ENCODE assay signal across 13 cellular contexts in the genomic region with DNA sequence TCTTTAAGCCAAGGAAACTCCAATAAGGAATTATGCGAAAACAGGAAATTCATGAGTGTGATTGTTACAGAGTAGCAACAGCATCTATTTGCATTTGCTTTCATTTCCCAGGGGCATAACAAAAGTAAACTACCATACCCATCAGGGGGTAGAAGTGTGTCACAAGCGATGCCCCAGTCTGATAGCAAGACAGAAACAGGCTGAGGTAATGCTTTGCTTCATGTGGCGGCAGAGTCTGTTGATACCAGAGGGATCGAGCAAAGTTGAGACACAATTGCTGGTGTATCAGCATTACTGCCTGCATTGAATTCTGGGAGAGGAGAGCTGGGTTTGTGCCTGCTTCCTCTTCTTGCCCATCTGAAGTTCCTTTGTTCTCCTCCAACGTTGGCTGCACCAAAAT. TPM values are rescaled to one million over a fixed set of nuclear protein-coding genes. Genes with fewer than 3 reads are reported as not detected.
DNase-seq lines count a peak whose midpoint lies in the region; FAIRE-seq and TF ChIP-seq lines count a peak whose summit lies in the region.
"Had no signal": no experiment of that assay in that cellular context is flagged by ENCODE, and none has a peak within 500 bp of the region (broad histone marks: within the 10 kb centered on the region; RNA-seq: fewer than 3 reads in every experiment).

No MANE protein-coding gene starts in this region.

- no peak overlapping the region for H3K18ac ChIP-seq in neuronal stem cell (ENCODE audit: low read length)

- H2BK12ac ChIP-seq in neuronal stem cell (ENCODE audit: low read length): no peak overlapping the region

- peaks cover 2% of the 10 kb centered on the region for H3K79me1 ChIP-seq in neuronal stem cell (ENCODE audit: low read depth, low read length)

- CTCF ChIA-PET in endothelial cell of umbilical vein (lab: Charles Lee): no interaction called here

- H3K9ac ChIP-seq in endothelial cell of umbilical vein (replicated peaks; ENCODE audit: extremely low read depth, insufficient read depth, low read length): no peak overlapping the region
- no peak overlapping the region for H3K9ac ChIP-seq in neuronal stem cell (ENCODE audit: low read depth, low read length, poor library complexity)

- in situ Hi-C loops in GM13976 (cut with MboI; ENCODE audit: low sequenced_read_pairs, unreplicated experiment): no loop called here

- no peaks in the 10 kb centered on the region for H3K9me3 ChIP-seq in endothelial cell of umbilical vein (replicated peaks; ENCODE audit: control insufficient read depth, insufficient read depth, low read length)
- H3K9me3 ChIP-seq in neuronal stem cell (replicated peaks in 1 of 2; ENCODE audit: control insufficient read depth in 2 of 2, insufficient read depth in 1 of 2, low read depth in 1 of 2, low read length in 2 of 2): peaks cover 0 to 2% of the 10 kb centered on the region in 2 donors
- H3K9me3 ChIP-seq: adrenal gland, spleen had no signal

- H3K27me3 ChIP-seq in H7 (ENCODE audit: control insufficient read depth, insufficient read depth, low read length) (no peaks in the 10 kb centered on the region), endothelial cell of umbilical vein (ENCODE audit: control insufficient read depth in 2 of 2, insufficient read depth in 2 of 2, low read length in 2 of 2) (no peaks in the 10 kb centered on the region), neuronal stem cell (ENCODE audit: control insufficient read depth in 3 of 3, insufficient read depth in 3 of 3, low read depth in 1 of 3, low read length in 3 of 3) (no peaks in the 10 kb centered on the region)
- H3K27me3 ChIP-seq: adrenal gland, spleen had no signal

- POLR2A ChIA-PET in endothelial cell of umbilical vein (lab: Charles Lee): no interaction called here

- H3K4me3 ChIP-seq in H7 (ENCODE audit: insufficient read depth, low read depth, low read length) (no peak overlapping the region), endothelial cell of umbilical vein (replicated peaks in 1 of 3; ENCODE audit: insufficient read depth in 1 of 3, low read depth in 1 of 3, low read length in 3 of 3) (no peak overlapping the region), neuronal stem cell (ENCODE audit: low read length in 2 of 2) (no peak overlapping the region)
- H3K4me3 ChIP-seq: adrenal gland, spleen had no signal

- no peak overlapping the region for H3K23ac ChIP-seq in neuronal stem cell (ENCODE audit: low read depth, low read length, poor library complexity)

- H3K9me1 ChIP-seq in endothelial cell of umbilical vein (replicated peaks; ENCODE audit: control insufficient read depth, extremely low read depth, insufficient read depth, low read length): no peaks in the 10 kb centered on the region

- no peak overlapping the region for H2BK120ac ChIP-seq in neuronal stem cell (ENCODE audit: low read depth, low read length)

- no peak for TF ChIP-seq POLR2A in endothelial cell of umbilical vein (IDR thresholded peaks at IDR 0.05; ENCODE audit: low read depth, low read length)

- no peak for FAIRE-seq in endothelial cell of umbilical vein (lab: Jason Lieb, UNC)

- dilution Hi-C loops in endothelial cell of umbilical vein (cut with MboI; ENCODE audit: extremely low pct_ligation_motif_present, low sequenced_read_pairs): no loop called here

- no peak for TF ChIP-seq CTCF in endothelial cell of umbilical vein (IDR thresholded peaks at IDR 0.05; ENCODE audit: extremely low read depth in 1 of 2, insufficient read depth in 1 of 2, low read depth in 1 of 2, low read length in 2 of 2)
- TF ChIP-seq CTCF in GM13976 (IDR thresholded peaks at IDR 0.05; ENCODE audit: borderline replicate concordance, control extremely low read depth, extremely low read depth, insufficient read depth, missing control alignments): no peak

- no peaks in the 10 kb centered on the region for H3K79me2 ChIP-seq in endothelial cell of umbilical vein (ENCODE audit: control insufficient read depth, insufficient read depth, low read length)

- no peak overlapping the region for H2BK5ac ChIP-seq in neuronal stem cell (ENCODE audit: low read length)

- H4K91ac ChIP-seq in neuronal stem cell (ENCODE audit: low read depth, low read length, poor library complexity): no peak overlapping the region

- H3K27ac ChIP-seq in endothelial cell of umbilical vein (ENCODE audit: insufficient read depth, low read depth, low read length) (no peak overlapping the region), neuronal stem cell (replicated peaks; ENCODE audit: low read length) (no peak overlapping the region)
- H3K27ac ChIP-seq: spleen had no signal

- no peaks in the 10 kb centered on the region for H4K20me1 ChIP-seq in endothelial cell of umbilical vein (replicated peaks; ENCODE audit: control insufficient read depth, extremely low read depth, insufficient read depth, low read length)

- H4K8ac ChIP-seq in neuronal stem cell (ENCODE audit: low read depth, low read length): no peak overlapping the region

- H2AFZ ChIP-seq in endothelial cell of umbilical vein (ENCODE audit: low read depth, low read length): no peak overlapping the region
- H2AFZ ChIP-seq in neuronal stem cell (ENCODE audit: low read length): peak overlapping the region; percentile 6

- no CpG with 5 or more reads among the region's 5 CpGs for WGBS in neuronal stem cell (ENCODE audit: extremely low coverage in 2 of 2, insufficient read length in 2 of 2, insufficient replicate concordance in 1 of 2), 2 donors

- H2AK5ac ChIP-seq in neuronal stem cell (ENCODE audit: low read depth, low read length): no peak overlapping the region

- H2BK15ac ChIP-seq in neuronal stem cell (ENCODE audit: low read length): no peak overlapping the region

- no peak overlapping the region for H3K4ac ChIP-seq in neuronal stem cell (ENCODE audit: low read length)

- H3K14ac ChIP-seq in neuronal stem cell (ENCODE audit: low read length): no peak overlapping the region

- intact Hi-C loops in endothelial cell of umbilical vein (cut with micrococcal nuclease): no loop called here

- DNase-seq in H7: peak; percentile 72
- peak; percentile 44 for DNase-seq in NOMO-1 treated with dmso at 0.1 percent for 144 hours (lab: John Stamatoyannopoulos, UW; ENCODE audit: unreplicated experiment)
- DNase-seq in endothelial cell of umbilical vein (ENCODE audit: low read depth, low spot score): peak; percentile 42
- DNase-seq in neuronal stem cell (ENCODE audit: low spot score): no peak
- DNase-seq in cortex of kidney (lab: John Stamatoyannopoulos, UW): no peak
- DNase-seq in GM13976 (ENCODE audit: low spot score): no peak
- no peak for DNase-seq in mucosa of gallbladder (ENCODE audit: low spot score)
- DNase-seq in stimulated activated naive CD4-positive, alpha-beta T cell (lab: John Stamatoyannopoulos, UW): no peak
- DNase-seq: activated CD4-positive, alpha-beta T cell treated with anti-CD3 and anti-CD28 coated beads for 1 hour; NCI-H1105 treated with DMSO at 0.1 percent for 48 hours; spleen; stimulated activated naive B cell treated with anti-CD40 and anti-IgM and Interleukin-4, amounts not matched to agents 10 μg/mL and 1 μg/mL and 100 μg/mL, for 72 hours had no signal

- BruUV-seq in endothelial cell of umbilical vein (replicated peaks; lab: Mats Ljungman, UMichigan): no TSS peak

- H3K4me2 ChIP-seq in endothelial cell of umbilical vein (ENCODE audit: insufficient read depth, low read length) (no peak overlapping the region), neuronal stem cell (ENCODE audit: insufficient read depth, low read length, poor library complexity, severe bottlenecking) (no peak overlapping the region)

- H3K36me3 ChIP-seq in H7 (replicated peaks; ENCODE audit: control insufficient read depth, insufficient read depth, low read length) (peaks cover 62% of the 10 kb centered on the region), endothelial cell of umbilical vein (ENCODE audit: control insufficient read depth in 2 of 2, extremely low read depth in 1 of 2, insufficient read depth in 2 of 2, low read length in 2 of 2) (peaks cover 14 to 29% of the 10 kb centered on the region in 2 experiments), neuronal stem cell (replicated peaks in 1 of 2; ENCODE audit: control insufficient read depth in 2 of 2, insufficient read depth in 2 of 2, low read length in 2 of 2) (peaks cover 35 to 100% of the 10 kb centered on the region in 2 donors)

- no peaks in the 10 kb centered on the region for H3K4me1 ChIP-seq in endothelial cell of umbilical vein (ENCODE audit: control insufficient read depth, extremely low read depth, insufficient read depth, low read length)
- peaks cover 4 to 14% of the 10 kb centered on the region in 2 donors for H3K4me1 ChIP-seq in neuronal stem cell (ENCODE audit: control insufficient read depth in 2 of 2, insufficient read depth in 1 of 2, low read depth in 1 of 2, low read length in 2 of 2)
- H3K4me1 ChIP-seq: adrenal gland, spleen had no signal

TF ChIP-seq in endothelial cell of umbilical vein, 7 proteins besides CTCF, POLR2A, EP300 and RAD21:
- TF ChIP-seq POLR2AphosphoS5 (IDR thresholded peaks at IDR 0.05; ENCODE audit: insufficient read depth, low read depth, low read length) (no peak), MYC (IDR thresholded peaks at IDR 0.05; ENCODE audit: low read depth, low read length) (no peak), EZH2 (IDR thresholded peaks at IDR 0.05; ENCODE audit: borderline replicate concordance, low read depth, low read length, severe bottlenecking) (no peak), JUN (IDR thresholded peaks at IDR 0.05; ENCODE audit: borderline replicate concordance, insufficient read depth, insufficient read length, low read depth) (no peak), MAX (IDR thresholded peaks at IDR 0.05; ENCODE audit: insufficient read depth, insufficient read length) (no peak), GATA2 (IDR thresholded peaks at IDR 0.05; ENCODE audit: insufficient read depth, insufficient read length, low read depth, low read length) (no peak), FOS (IDR thresholded peaks at IDR 0.05; ENCODE audit: borderline replicate concordance, insufficient read depth, low read length) (no peak)

RNA-seq across cellular contexts. Expression of gene LYRM2, which starts 51.2 kb away (rescaled TPM):
- 5.1 and 5.8 TPM in 2 replicates for total RNA-seq in H7 (2014; rRNA removed; shearing (Covaris generic))
- total RNA-seq in endothelial cell of umbilical vein (37.7 and 41.9 TPM in 2 replicates), mucosa of gallbladder (39.9 TPM)
- polyA plus RNA-seq in endothelial cell of umbilical vein: 6.3 and 11.8 TPM in 2 replicates
- 25.8 and 28.9 TPM in 2 replicates for polyA plus RNA-seq in endothelial cell of umbilical vein (2011; cell fraction: cytosol; rRNA removed)
- polyA plus RNA-seq in endothelial cell of umbilical vein (2011; cell fraction: nucleus; rRNA removed): 7.1 and 9.9 TPM in 2 replicates
- polyA plus RNA-seq in endothelial cell of umbilical vein (2012): 25.2 and 37.6 TPM in 2 replicates
- 5.3 and 5.8 TPM in 2 replicates for polyA minus RNA-seq in endothelial cell of umbilical vein
- polyA minus RNA-seq in endothelial cell of umbilical vein (2011; cell fraction: cytosol; rRNA and poly(A)+ RNA removed): 7.9 TPM
- 7.3 and 12.1 TPM in 2 replicates for polyA minus RNA-seq in endothelial cell of umbilical vein (2011; cell fraction: nucleus; rRNA and poly(A)+ RNA removed)
- 51.0 TPM for polyA plus RNA-seq in neuronal stem cell (2013, experiment 1 of 2)
- 56.1 TPM for polyA plus RNA-seq in neuronal stem cell (2013, experiment 2 of 2)

Comparison
In these comparisons a context has a peak if more than half of its experiments do, and no peak if none do; other contexts are left out.
1. DNase-seq: peak in H7 (single experiment), NOMO-1 treated with dmso at 0.1 percent for 144 hours (single experiment) and endothelial cell of umbilical vein (single experiment); none in neuronal stem cell (single experiment), cortex of kidney (single experiment), GM13976 (single experiment), mucosa of gallbladder (single experiment) and stimulated activated naive CD4-positive, alpha-beta T cell (0 of 6).